In the genomic region with DNA sequence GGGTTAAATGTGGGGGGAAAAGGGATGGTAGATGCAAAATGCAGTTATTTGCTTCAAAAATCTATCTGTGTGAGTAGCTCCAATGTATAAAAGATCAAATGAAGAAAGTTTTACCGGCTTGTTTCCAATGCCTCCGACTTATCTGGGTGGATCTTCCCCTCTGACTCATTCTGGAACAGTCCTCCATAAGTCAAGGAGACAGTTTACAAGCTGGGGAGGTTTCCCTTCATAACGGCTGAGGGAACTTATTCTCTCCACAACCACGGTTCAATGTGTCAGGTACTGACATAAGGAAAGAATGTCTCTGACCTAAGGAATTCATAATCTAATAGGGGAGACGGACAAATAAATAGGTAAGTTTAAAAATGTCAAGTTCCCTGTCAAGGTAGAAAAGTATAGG, we compare ENCODE assay signal across 9 cellular contexts. TPM values are rescaled to one million over a fixed set of nuclear protein-coding genes. Genes with fewer than 3 reads are reported as not detected.
DNase-seq lines count a peak whose midpoint lies in the region; ATAC-seq and TF ChIP-seq lines count a peak whose summit lies in the region.
"Had no signal": no experiment of that assay in that cellular context is flagged by ENCODE, and none has a peak within 500 bp of the region (broad histone marks: within the 10 kb centered on the region; RNA-seq: fewer than 3 reads in every experiment).

No MANE protein-coding gene starts in this region.

- DNase-seq in AG04450 (ENCODE audit: low read depth, low spot score) (no peak), chondrocyte (ENCODE audit: low spot score) (no peak), naive B cell (no peak), DMS53 (lab: John Stamatoyannopoulos, UW) (no peak), C1 segment of cervical spinal cord (lab: John Stamatoyannopoulos, UW) (no peak), ACHN (no peak)
- DNase-seq: stimulated activated naive CD4-positive, alpha-beta T cell treated with Interleukin-2 at 50 U/mL for 16 hours had no signal

- H3K9me3 Mint-ChIP-seq in chondrocyte (ENCODE audit: low read depth) (no peaks in the 10 kb centered on the region), naive B cell (no peaks in the 10 kb centered on the region)

- no peak for TF ChIP-seq CTCF in AG04450 (IDR thresholded peaks at IDR 0.05; ENCODE audit: low read depth, low read length)
- no peak for TF ChIP-seq CTCF in chondrocyte (IDR thresholded peaks at IDR 0.05)

- peak overlapping the region; percentile 57 for H3K27ac ChIP-seq in AG04450 (ENCODE audit: low read depth, low read length)
- H3K27ac ChIP-seq in HUES48 (ENCODE audit: low read depth, low read length) = no peak overlapping the region

- no peaks in the 10 kb centered on the region; the same call in 1 of the 2 replicates for H3K9me3 ChIP-seq in AG04450 (ENCODE audit: control insufficient read depth, insufficient read depth, low read length)
- no peaks in the 10 kb centered on the region for H3K9me3 ChIP-seq in HUES48 (ENCODE audit: control insufficient read depth, insufficient read depth, low read length)

- no peaks in the 10 kb centered on the region for H3K27me3 Mint-ChIP-seq in chondrocyte (ENCODE audit: low read depth)
- H3K27me3 Mint-ChIP-seq in naive B cell = peaks cover 13 to 23% (median 14%) of the 10 kb centered on the region in 3 donors

- peak overlapping the region; percentile 58 for H3K4me3 Mint-ChIP-seq in chondrocyte (ENCODE audit: unreplicated experiment)
- peak overlapping the region in 7 of 8 donors; percentile 25 to 87 (median 79) for H3K4me3 Mint-ChIP-seq in naive B cell

- H3K4me1 Mint-ChIP-seq in chondrocyte (ENCODE audit: low read depth) = peaks cover 27% of the 10 kb centered on the region
- H3K4me1 Mint-ChIP-seq in naive B cell = peaks cover 13 to 22% (median 18%) of the 10 kb centered on the region in 3 donors

- H3K27me3 ChIP-seq in AG04450 (ENCODE audit: control insufficient read depth, insufficient read depth, low read length) (no peaks in the 10 kb centered on the region), HUES48 (ENCODE audit: control insufficient read depth, insufficient read depth, low read length) (peaks cover 3% of the 10 kb centered on the region)

- CTCF ChIA-PET in AG04450 (lab: Charles Lee) = interaction anchor here (1.9 to 2.7 kb wide), 2 partner anchors 12 to 22 kb away, joined by 7 to 14 read pairs; no protein-coding TSS in a partner anchor

- ATAC-seq in naive B cell (ENCODE audit: low read depth in 2 of 2) = no peak
- ATAC-seq in HG02870 (IDR thresholded peaks at IDR 0.05; ENCODE audit: unreplicated experiment) = no peak

- peaks cover 24% of the 10 kb centered on the region for H3K4me1 ChIP-seq in HUES48 (ENCODE audit: control insufficient read depth, insufficient read depth, low read length)

- H3K27ac Mint-ChIP-seq in chondrocyte (ENCODE audit: unreplicated experiment) (peak overlapping the region; percentile 23), naive B cell (peak overlapping the region in 1 of 6 donors; percentile 32)

- H3K36me3 Mint-ChIP-seq in chondrocyte (ENCODE audit: low read depth) (no peaks in the 10 kb centered on the region), naive B cell (no peaks in the 10 kb centered on the region)

- H3K4me3 ChIP-seq in AG04450 (ENCODE audit: low read depth, low read length) (peak overlapping the region; percentile 62), HUES48 (ENCODE audit: low read depth, low read length) (peak overlapping the region; percentile 63; the same call in 1 of the 2 replicates)

- H3K9ac ChIP-seq in HUES48 (ENCODE audit: low read depth, low read length) = no peak overlapping the region

- in situ Hi-C loops in ACHN (cut with HindIII; ENCODE audit: low pct_ligation_motif_present, low pct_unique_long_range_greater_than_20kb, low sequenced_read_pairs) = no loop called here

- POLR2A ChIA-PET in AG04450 (lab: Yijun Ruan, JAX) = interaction anchor here (0.6 to 0.9 kb wide), 2 partner anchors 81 to 153 kb away, joined by 3 to 4 read pairs; no protein-coding TSS in a partner anchor

- H3K36me3 ChIP-seq in HUES48 (ENCODE audit: control insufficient read depth, insufficient read depth, low read length) = no peaks in the 10 kb centered on the region

RNA-seq across cellular contexts. Expression of a gene that starts 49.7 kb away (rescaled TPM):
- 2.8 and 3.5 TPM in 2 replicates for polyA plus RNA-seq in AG04450 (2011; rRNA removed)
- 0.78 and 2.1 TPM in 2 replicates for polyA minus RNA-seq in AG04450 (2011; rRNA and poly(A)+ RNA removed)
- 0.27 to 0.72 TPM (median 0.40 TPM) in 3 replicates for total RNA-seq in chondrocyte
- polyA plus RNA-seq in naive B cell (ENCODE audit: low read depth in 6 of 6) = 100 to 1,000 TPM; 181 to 263 (median 232) TPM

Comparison
In these comparisons a context has a peak if more than half of its experiments do, and no peak if none do; other contexts are left out.
1. RNA of a gene that starts 49.7 kb away (polyA plus RNA-seq): 181 to 263 TPM in naive B cell; 2.8 to 3.5 TPM in AG04450; every median in the first group is over 10 times any median in the second.